8 cellular contexts compared by ENCODE assay signal in the genomic region with DNA sequence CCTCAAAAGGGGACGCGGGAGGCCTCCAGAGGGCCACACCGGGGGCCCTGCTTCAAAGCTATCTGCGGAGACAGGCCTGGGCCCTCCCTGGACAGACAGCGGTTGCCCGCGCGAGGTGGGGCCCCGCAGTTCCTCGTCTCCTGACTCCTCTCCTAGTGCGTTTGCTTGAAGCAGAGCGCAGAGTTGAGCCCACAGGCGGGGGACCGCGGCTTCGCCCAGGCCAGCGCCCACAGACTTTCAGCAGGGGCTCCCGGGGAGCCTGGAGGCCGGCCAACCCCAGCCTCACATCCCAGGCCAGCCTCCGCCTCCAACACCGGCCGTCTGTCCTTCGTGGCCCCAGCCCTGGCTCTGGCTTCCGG. TPM values are rescaled to one million over a fixed set of nuclear protein-coding genes. Genes with fewer than 3 reads are reported as not detected.
DNase-seq lines count a peak whose midpoint lies in the region; ATAC-seq, FAIRE-seq and TF ChIP-seq lines count a peak whose summit lies in the region.

No MANE protein-coding gene starts in this region.

- dilution Hi-C loops in endothelial cell of umbilical vein (cut with MboI; ENCODE audit: extremely low pct_ligation_motif_present, low sequenced_read_pairs), result no loop called here

- H3K4me3 ChIP-seq in GM12875 (ENCODE audit: low read depth, low read length), result peak overlapping the region; percentile 41
- H3K4me3 ChIP-seq in NB4 (ENCODE audit: low read depth, low read length), result peak overlapping the region; percentile 46
- peak overlapping the region in 1 of 3 experiments; percentile 69 for H3K4me3 ChIP-seq in endothelial cell of umbilical vein (replicated peaks in 1 of 3; ENCODE audit: insufficient read depth in 1 of 3, low read depth in 1 of 3, low read length in 3 of 3)
- peak overlapping the region; percentile 47 to 52 for H3K4me3 ChIP-seq in prostate gland

- POLR2A ChIA-PET in endothelial cell of umbilical vein (lab: Charles Lee), result interaction anchor here (1.1 kb wide), 2 partner anchors 48 to 61 kb away, joined by 3 read pairs; partner anchors contain the start of gene MORF4L1

- H3K27me3 ChIP-seq in endothelial cell of umbilical vein (ENCODE audit: control insufficient read depth in 2 of 2, insufficient read depth in 2 of 2, low read length in 2 of 2) (no peaks in the 10 kb centered on the region), prostate gland (replicated peaks; ENCODE audit: insufficient read depth) (no peaks in the 10 kb centered on the region)

- ATAC-seq in GM21786 (IDR thresholded peaks at IDR 0.05; ENCODE audit: unreplicated experiment) (no peak), HG03442 (IDR thresholded peaks at IDR 0.05; ENCODE audit: unreplicated experiment) (no peak), GM21825 (IDR thresholded peaks at IDR 0.05; ENCODE audit: unreplicated experiment) (no peak)

- H3K4me1 ChIP-seq in endothelial cell of umbilical vein (ENCODE audit: control insufficient read depth, extremely low read depth, insufficient read depth, low read length) (peaks cover 14% of the 10 kb centered on the region), prostate gland (replicated peaks) (peaks cover 4% of the 10 kb centered on the region)

- H3K36me3 ChIP-seq in endothelial cell of umbilical vein (ENCODE audit: control insufficient read depth in 2 of 2, extremely low read depth in 1 of 2, insufficient read depth in 2 of 2, low read length in 2 of 2), result no peaks in the 10 kb centered on the region
- H3K36me3 ChIP-seq in prostate gland, result no peaks in the 10 kb centered on the region

- H3K79me2 ChIP-seq in endothelial cell of umbilical vein (ENCODE audit: control insufficient read depth, insufficient read depth, low read length), result peaks cover 17% of the 10 kb centered on the region

- H3K9ac ChIP-seq in endothelial cell of umbilical vein (replicated peaks; ENCODE audit: extremely low read depth, insufficient read depth, low read length), result peak overlapping the region; percentile 36

- CTCF ChIA-PET in endothelial cell of umbilical vein (lab: Charles Lee), result interaction anchor here (1.0 to 2.6 kb wide), 13 partner anchors 8 to 168 kb away, joined by 3 to 13 read pairs (median 4); no protein-coding TSS in a partner anchor

- peaks cover 2% of the 10 kb centered on the region for H4K20me1 ChIP-seq in endothelial cell of umbilical vein (replicated peaks; ENCODE audit: control insufficient read depth, extremely low read depth, insufficient read depth, low read length)

- 13% methylated on average over 24 of the region's 24 CpGs for WGBS in prostate gland

- no peak for TF ChIP-seq CTCF in GM12875 (IDR thresholded peaks at IDR 0.05; ENCODE audit: borderline replicate concordance, insufficient read depth, low read depth, low read length)
- no peak for TF ChIP-seq CTCF in NB4 (IDR thresholded peaks at IDR 0.05; ENCODE audit: low read depth, low read length)
- no peak for TF ChIP-seq CTCF in endothelial cell of umbilical vein (IDR thresholded peaks at IDR 0.05; ENCODE audit: extremely low read depth in 1 of 2, insufficient read depth in 1 of 2, low read depth in 1 of 2, low read length in 2 of 2)
- TF ChIP-seq CTCF in prostate gland (IDR thresholded peaks at IDR 0.05), result peak in 1 of 4 experiments; percentile 2

- no TSS peak for BruUV-seq in endothelial cell of umbilical vein (replicated peaks; lab: Mats Ljungman, UMichigan)

- H3K27ac ChIP-seq in endothelial cell of umbilical vein (ENCODE audit: insufficient read depth, low read depth, low read length), result peak overlapping the region; percentile 55
- H3K27ac ChIP-seq in prostate gland, result peak overlapping the region; percentile 49

- TF ChIP-seq POLR2A in NB4 (IDR thresholded peaks at IDR 0.05; ENCODE audit: extremely low read depth, insufficient read length) (no peak), endothelial cell of umbilical vein (IDR thresholded peaks at IDR 0.05; ENCODE audit: low read depth, low read length) (no peak), prostate gland (IDR thresholded peaks at IDR 0.05) (no peak)

- peak overlapping the region; percentile 89 for H2AFZ ChIP-seq in endothelial cell of umbilical vein (ENCODE audit: low read depth, low read length)

- FAIRE-seq in endothelial cell of umbilical vein (lab: Jason Lieb, UNC), result no peak

- no peaks in the 10 kb centered on the region for H3K9me3 ChIP-seq in endothelial cell of umbilical vein (replicated peaks; ENCODE audit: control insufficient read depth, insufficient read depth, low read length)
- H3K9me3 ChIP-seq in prostate gland, result no peaks in the 10 kb centered on the region

- intact Hi-C loops in endothelial cell of umbilical vein (cut with micrococcal nuclease), result loop anchor here (1.0 kb wide), 4 partner anchors 48 to 61 kb away; no protein-coding TSS in a partner anchor
- intact Hi-C loops in prostate gland (cut with DNase I), result no loop called here

- H3K9me1 ChIP-seq in endothelial cell of umbilical vein (replicated peaks; ENCODE audit: control insufficient read depth, extremely low read depth, insufficient read depth, low read length), result no peaks in the 10 kb centered on the region

- H3K4me2 ChIP-seq in endothelial cell of umbilical vein (ENCODE audit: insufficient read depth, low read length), result peak overlapping the region; percentile 23

- no peak for DNase-seq in NB4 (ENCODE audit: low read depth)
- peak; percentile 18 for DNase-seq in endothelial cell of umbilical vein (ENCODE audit: low read depth, low spot score)
- no peak for DNase-seq in prostate gland (ENCODE audit: low spot score)
- no peak for DNase-seq in amygdala (lab: John Stamatoyannopoulos, UW)

TF ChIP-seq in endothelial cell of umbilical vein, 7 proteins besides CTCF, POLR2A, EP300 and RAD21:
- TF ChIP-seq FOS (IDR thresholded peaks at IDR 0.05; ENCODE audit: borderline replicate concordance, insufficient read depth, low read length) (no peak), POLR2AphosphoS5 (IDR thresholded peaks at IDR 0.05; ENCODE audit: insufficient read depth, low read depth, low read length) (no peak), EZH2 (IDR thresholded peaks at IDR 0.05; ENCODE audit: borderline replicate concordance, low read depth, low read length, severe bottlenecking) (no peak), GATA2 (IDR thresholded peaks at IDR 0.05; ENCODE audit: insufficient read depth, insufficient read length, low read depth, low read length) (no peak), MYC (IDR thresholded peaks at IDR 0.05; ENCODE audit: low read depth, low read length) (no peak), JUN (IDR thresholded peaks at IDR 0.05; ENCODE audit: borderline replicate concordance, insufficient read depth, insufficient read length, low read depth) (no peak)
- TF ChIP-seq, protein P1, sequence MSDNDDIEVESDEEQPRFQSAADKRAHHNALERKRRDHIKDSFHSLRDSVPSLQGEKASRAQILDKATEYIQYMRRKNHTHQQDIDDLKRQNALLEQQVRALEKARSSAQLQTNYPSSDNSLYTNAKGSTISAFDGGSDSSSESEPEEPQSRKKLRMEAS (IDR thresholded peaks at IDR 0.05; ENCODE audit: insufficient read depth, insufficient read length), result no peak

RNA-seq across cellular contexts. Expression of gene ADAMTS7, which starts 0.5 kb away (rescaled TPM):
- total RNA-seq in endothelial cell of umbilical vein (56.4 and 64.7 TPM in 2 replicates), prostate gland (1 to 10 TPM; 1.6 to 7.8 TPM)
- 49.6 and 58.5 TPM in 2 replicates for polyA plus RNA-seq in endothelial cell of umbilical vein
- polyA plus RNA-seq in endothelial cell of umbilical vein (2011; cell fraction: cytosol; rRNA removed), result 23.3 and 33.3 TPM in 2 replicates
- polyA plus RNA-seq in endothelial cell of umbilical vein (2011; cell fraction: nucleus; rRNA removed), result 120 and 126 TPM in 2 replicates
- polyA plus RNA-seq in endothelial cell of umbilical vein (2012), result 24.0 and 41.2 TPM in 2 replicates
- polyA minus RNA-seq in endothelial cell of umbilical vein, result 42.4 and 45.1 TPM in 2 replicates
- 0.41 TPM for polyA minus RNA-seq in endothelial cell of umbilical vein (2011; cell fraction: cytosol; rRNA and poly(A)+ RNA removed)
- polyA minus RNA-seq in endothelial cell of umbilical vein (2011; cell fraction: nucleus; rRNA and poly(A)+ RNA removed), result 40.9 and 62.8 TPM in 2 replicates
